13 cellular contexts compared by ENCODE assay signal in the genomic region with DNA sequence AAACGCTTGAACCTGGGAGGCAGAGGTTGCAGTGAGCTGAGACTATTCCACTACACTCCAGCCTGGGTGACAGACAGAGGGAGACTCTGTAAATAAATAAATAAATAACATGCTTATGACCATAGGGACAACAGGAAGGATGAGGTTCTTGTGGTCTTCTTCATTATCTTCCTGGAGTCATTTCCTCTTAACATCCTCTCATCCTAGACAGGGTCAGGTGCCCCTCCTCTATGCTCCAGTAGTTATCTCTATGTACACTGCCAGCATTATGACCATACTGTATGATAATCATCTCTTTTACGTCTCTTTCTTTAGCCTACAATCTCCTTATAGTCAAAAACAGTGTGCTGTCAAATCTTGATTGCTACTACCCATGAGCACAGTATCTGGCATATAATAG. TPM values are rescaled to one million over a fixed set of nuclear protein-coding genes. Genes with fewer than 3 reads are reported as not detected.
DNase-seq lines count a peak whose midpoint lies in the region; ATAC-seq and TF ChIP-seq lines count a peak whose summit lies in the region.
"Had no signal": no experiment of that assay in that cellular context is flagged by ENCODE, and none has a peak within 500 bp of the region (broad histone marks: within the 10 kb centered on the region; RNA-seq: fewer than 3 reads in every experiment).

No MANE protein-coding gene starts in this region.

- H3K36me3 Mint-ChIP-seq in activated CD4-positive, alpha-beta T cell treated with anti-CD3 and anti-CD28 coated beads, Interleukin-2, amount 10 ng/mL, durations not matched to agents 24 days and 14 days (ENCODE audit: low read depth), result peaks cover 15% of the 10 kb centered on the region

- DNase-seq in activated CD4-positive, alpha-beta T cell treated with anti-CD3 and anti-CD28 coated beads, Interleukin-2, amount 10 ng/mL, durations not matched to agents 24 days and 14 days, result no peak
- DNase-seq in activated CD4-positive, alpha-beta T cell treated with anti-CD3 and anti-CD28 coated beads, Interleukin-2, amount 50 U/mL, for 4 hours, result no peak
- DNase-seq in NCI-H2029 treated with DMSO at 0.1 percent for 48 hours (lab: John Stamatoyannopoulos, UW) (peak; percentile 32), smooth muscle cell (lab: John Stamatoyannopoulos, UW; ENCODE audit: unreplicated experiment) (no peak), T-helper 9 cell (no peak)
- DNase-seq in stimulated activated CD4-positive, alpha-beta T cell treated with anti-CD3 and anti-CD28 coated beads, Interleukin-15, amount 100 ng/mL, for 24 hours, result no peak
- DNase-seq: activated CD4-positive, alpha-beta T cell treated with anti-CD3 and anti-CD28 coated beads for 36 hours; cortex of kidney; NCI-H2081 treated with DMSO at 0.1 percent for 48 hours had no signal

- no peaks in the 10 kb centered on the region for H3K27me3 Mint-ChIP-seq in activated CD4-positive, alpha-beta T cell treated with anti-CD3 and anti-CD28 coated beads, Interleukin-2, amount 10 ng/mL, durations not matched to agents 24 days and 14 days
- H3K27me3 Mint-ChIP-seq: activated CD4-positive, alpha-beta T cell treated with anti-CD3 and anti-CD28 coated beads for 36 hours had no signal

- peaks cover 8% of the 10 kb centered on the region for H3K9me3 Mint-ChIP-seq in activated CD4-positive, alpha-beta T cell treated with anti-CD3 and anti-CD28 coated beads, Interleukin-2, amount 10 ng/mL, durations not matched to agents 24 days and 14 days
- H3K9me3 Mint-ChIP-seq: GM23338 had no signal

- H3K4me1 ChIP-seq in smooth muscle cell (ENCODE audit: low read depth), result peaks cover 13% of the 10 kb centered on the region

- peaks cover 64% of the 10 kb centered on the region for H3K79me2 ChIP-seq in smooth muscle cell (ENCODE audit: low read depth)

- no peak overlapping the region for H2AFZ ChIP-seq in smooth muscle cell (ENCODE audit: low read depth)
- H2AFZ ChIP-seq: GM23338 had no signal

- intact Hi-C loops in activated CD4-positive, alpha-beta T cell treated with anti-CD3 and anti-CD28 coated beads, Interleukin-2, amount 10 ng/mL, durations not matched to agents 24 days and 14 days (cut with micrococcal nuclease), result loop anchor here (5.0 kb wide), 1 partner anchor 47 kb away; no protein-coding TSS in a partner anchor

- H3F3A ChIP-seq in smooth muscle cell (ENCODE audit: low read depth), result peaks cover 38% of the 10 kb centered on the region

- no peak for TF ChIP-seq CTCF in smooth muscle cell (IDR thresholded peaks at IDR 0.05; ENCODE audit: borderline replicate concordance, insufficient read depth, poor library complexity, severe bottlenecking)

- no peaks in the 10 kb centered on the region for H3K9me3 ChIP-seq in smooth muscle cell (replicated peaks; ENCODE audit: low read depth)

- H3K27me3 ChIP-seq in smooth muscle cell (ENCODE audit: low read depth), result no peaks in the 10 kb centered on the region

- H3K27ac ChIP-seq in smooth muscle cell (ENCODE audit: low read depth), result peak overlapping the region; percentile 83
- H3K27ac ChIP-seq: A549 had no signal

- H3K4me2 ChIP-seq in smooth muscle cell, result peak overlapping the region; percentile 60
- H3K4me2 ChIP-seq: A549, GM23338 had no signal

- peak; percentile 59 for ATAC-seq in HG02840 (IDR thresholded peaks at IDR 0.05; ENCODE audit: low FRiP score, unreplicated experiment)
- no peak for ATAC-seq in GM19023 (IDR thresholded peaks at IDR 0.05; ENCODE audit: unreplicated experiment)
- ATAC-seq: A549; activated CD4-positive, alpha-beta T cell treated with anti-CD3 and anti-CD28 coated beads for 36 hours; GM23338 had no signal

- 77% methylated on average over 2 of the region's 2 CpGs for WGBS in smooth muscle cell (ENCODE audit: low lambda C conversion rate)

- no peaks in the 10 kb centered on the region for H3K36me3 ChIP-seq in smooth muscle cell (ENCODE audit: low read depth)

- no peak overlapping the region for H3K4me3 ChIP-seq in smooth muscle cell
- H3K4me3 ChIP-seq: A549, GM23338 had no signal

- no peak overlapping the region for H3K27ac Mint-ChIP-seq in activated CD4-positive, alpha-beta T cell treated with anti-CD3 and anti-CD28 coated beads, Interleukin-2, amount 10 ng/mL, durations not matched to agents 24 days and 14 days
- H3K27ac Mint-ChIP-seq: activated CD4-positive, alpha-beta T cell treated with anti-CD3 and anti-CD28 coated beads for 36 hours had no signal

- peaks cover 44% of the 10 kb centered on the region for H3K4me1 Mint-ChIP-seq in activated CD4-positive, alpha-beta T cell treated with anti-CD3 and anti-CD28 coated beads, Interleukin-2, amount 10 ng/mL, durations not matched to agents 24 days and 14 days

- no peak overlapping the region for H3K9ac ChIP-seq in smooth muscle cell (ENCODE audit: low read depth)

- H4K20me1 ChIP-seq in smooth muscle cell (ENCODE audit: low read depth), result peaks cover 18% of the 10 kb centered on the region

- H3K4me3 Mint-ChIP-seq in activated CD4-positive, alpha-beta T cell treated with anti-CD3 and anti-CD28 coated beads, Interleukin-2, amount 10 ng/mL, durations not matched to agents 24 days and 14 days, result peak overlapping the region; percentile 7
- H3K4me3 Mint-ChIP-seq: activated CD4-positive, alpha-beta T cell treated with anti-CD3 and anti-CD28 coated beads for 36 hours; GM23338 had no signal

RNA-seq across cellular contexts. Expression of a gene that starts 17.7 kb away (rescaled TPM):
- total RNA-seq in activated CD4-positive, alpha-beta T cell treated with anti-CD3 and anti-CD28 coated beads, Interleukin-2, amount 10 ng/mL, durations not matched to agents 24 days and 14 days, result 13.6 and 15.4 TPM in 2 replicates
- 19.6 and 23.6 TPM in 2 replicates for total RNA-seq in smooth muscle cell
- polyA plus RNA-seq in smooth muscle cell, result 10.7 and 11.2 TPM in 2 replicates
